10 cellular contexts compared by ENCODE assay signal in genomic region chr9:115034801-115035200, GRCh38.
DNase-seq lines count a peak whose midpoint lies in the region; ATAC-seq and TF ChIP-seq lines count a peak whose summit lies in the region.
"Had no signal": no experiment of that assay in that cellular context is flagged by ENCODE, and none has a peak within 500 bp of the region (broad histone marks: within the 10 kb centered on the region; RNA-seq: fewer than 3 reads in every experiment).

No MANE protein-coding gene starts in this region.

- no peaks in the 10 kb centered on the region for H3K9me2 ChIP-seq in PC-3 (replicated peaks; ENCODE audit: low read length)

- no peaks in the 10 kb centered on the region for H3F3A ChIP-seq in PC-3 (ENCODE audit: low read length, unreplicated experiment)

- H3K4me1 ChIP-seq in muscle layer of duodenum (ENCODE audit: control insufficient read depth in 1 of 2, insufficient read depth in 2 of 2, low read length in 2 of 2) (peaks cover 19 to 40% of the 10 kb centered on the region in 2 donors), PC-3 (ENCODE audit: insufficient read depth, low read length) (no peaks in the 10 kb centered on the region)

- H3K79me2 ChIP-seq in PC-3 (ENCODE audit: low read length) = no peaks in the 10 kb centered on the region

- intact Hi-C loops in PC-3 (cut with micrococcal nuclease) = no loop called here

- POLR2A ChIA-PET in PC-3 (lab: Charles Lee; ENCODE audit: unreplicated experiment) = no interaction called here

- H3K27ac ChIP-seq in muscle layer of duodenum (ENCODE audit: low read length) (peak overlapping the region; percentile 82), PC-3 (ENCODE audit: low read length) (no peak overlapping the region)

- no peaks in the 10 kb centered on the region for H3K9me3 ChIP-seq in muscle layer of duodenum (ENCODE audit: control insufficient read depth in 1 of 2, low read length in 2 of 2)
- H3K9me3 ChIP-seq in PC-3 (ENCODE audit: low read length) = no peaks in the 10 kb centered on the region
- H3K9me3 ChIP-seq: Caco-2 had no signal

- no peak overlapping the region for H3K4me2 ChIP-seq in PC-3 (ENCODE audit: low read length)

- DNase-seq in ACHN (peak; percentile 63), HS-27A (ENCODE audit: low read depth) (peak; percentile 43), cardiac fibroblast (ENCODE audit: low read depth in 2 of 2) (peak; percentile 54 to 75), GM10266 (ENCODE audit: extremely low spot score) (no peak), PC-3 (no peak), activated gamma-delta T cell (lab: John Stamatoyannopoulos, UW) (no peak)
- DNase-seq: Caco-2, caudate nucleus had no signal

- no peak for ATAC-seq in PC-3
- ATAC-seq in GM21723 (IDR thresholded peaks at IDR 0.05; ENCODE audit: unreplicated experiment) = no peak

- no peak overlapping the region for H2AFZ ChIP-seq in PC-3 (ENCODE audit: low read length)

- H4K20me1 ChIP-seq in PC-3 (ENCODE audit: low read length) = no peaks in the 10 kb centered on the region

- no TSS peak for BruUV-seq in PC-3 (replicated peaks; lab: Mats Ljungman, UMichigan)

- no peak overlapping the region for H3K9ac ChIP-seq in PC-3 (ENCODE audit: low read length)

- H3K36me3 ChIP-seq in muscle layer of duodenum (ENCODE audit: control insufficient read depth in 1 of 2, insufficient read depth in 2 of 2, low read length in 2 of 2) = peaks cover 21 to 31% of the 10 kb centered on the region in 2 donors
- H3K36me3 ChIP-seq in PC-3 (ENCODE audit: low read depth, low read length) = no peaks in the 10 kb centered on the region

- H3K4me3 ChIP-seq in cardiac fibroblast (replicated peaks in 1 of 2; ENCODE audit: low read depth in 2 of 2, low read length in 2 of 2) (no peak overlapping the region), muscle layer of duodenum (ENCODE audit: low read depth in 1 of 2, low read length in 2 of 2) (no peak overlapping the region), PC-3 (ENCODE audit: low read length) (no peak overlapping the region)

- in situ Hi-C loops in ACHN (cut with HindIII; ENCODE audit: low pct_ligation_motif_present, low pct_unique_long_range_greater_than_20kb, low sequenced_read_pairs) = no loop called here

- CTCF ChIA-PET in PC-3 (lab: Charles Lee) = no interaction called here

- H3K27me3 ChIP-seq in muscle layer of duodenum (ENCODE audit: low read depth, low read length) (no peaks in the 10 kb centered on the region), PC-3 (ENCODE audit: low read length) (no peaks in the 10 kb centered on the region)

- TF ChIP-seq CTCF in cardiac fibroblast (IDR thresholded peaks at IDR 0.05; ENCODE audit: low read depth, low read length) (no peak), GM10266 (IDR thresholded peaks at IDR 0.05; ENCODE audit: control insufficient read depth, insufficient read depth, low read depth, missing control alignments) (no peak), PC-3 (conservative IDR thresholded peaks at IDR 0.05; ENCODE audit: low read depth, low read length) (no peak)

Comparison
In these comparisons a context has a peak if more than half of its experiments do, and no peak if none do; other contexts are left out.
1. DNase-seq: peak in ACHN (single experiment), HS-27A (single experiment) and cardiac fibroblast (2 of 2); none in GM10266 (single experiment), PC-3 (single experiment) and activated gamma-delta T cell (single experiment).